17 cellular contexts compared by ENCODE assay signal in the genomic region with DNA sequence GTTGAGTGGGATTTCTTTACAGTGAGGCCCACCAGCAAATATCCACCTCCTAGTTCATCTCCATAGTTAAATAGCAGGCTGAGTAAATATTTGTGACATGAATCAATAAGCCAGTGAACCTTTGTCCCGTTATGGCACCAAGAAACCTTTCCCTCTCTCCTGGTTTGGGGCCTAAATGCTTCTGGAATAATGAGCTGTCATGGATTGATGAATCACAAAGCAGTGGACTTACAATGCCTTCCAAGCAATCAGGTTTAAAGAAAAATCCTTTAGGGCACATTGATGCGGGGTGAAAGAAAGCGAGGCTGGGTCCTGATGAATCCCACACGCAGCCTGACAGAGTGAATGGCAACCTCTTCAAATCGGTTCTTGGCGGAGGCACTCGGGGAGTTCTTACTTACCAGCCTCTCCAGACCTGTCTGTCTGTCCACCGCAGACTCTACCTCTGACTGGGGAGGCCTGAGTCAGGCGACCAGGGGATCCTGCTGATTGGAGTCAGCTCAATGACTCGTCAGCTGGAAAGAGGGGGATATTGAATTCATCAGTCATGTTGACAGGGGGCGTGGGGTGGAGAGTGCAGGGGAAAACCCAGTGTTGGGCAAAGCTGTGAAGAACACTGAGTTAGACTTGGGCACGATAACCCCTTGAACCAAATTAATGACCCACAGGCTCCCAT.
DNase-seq lines count a peak whose midpoint lies in the region; ATAC-seq and TF ChIP-seq lines count a peak whose summit lies in the region.
"Had no signal": no experiment of that assay in that cellular context is flagged by ENCODE, and none has a peak within 500 bp of the region (broad histone marks: within the 10 kb centered on the region; RNA-seq: fewer than 3 reads in every experiment).

No MANE protein-coding gene starts in this region.

- H2BK120ac ChIP-seq in mesendoderm (ENCODE audit: low read depth, low read length), result no peak overlapping the region

- no peak overlapping the region for H2BK5ac ChIP-seq in mesendoderm (ENCODE audit: low read length)

- H3K9ac ChIP-seq in mesendoderm (ENCODE audit: low read length), result no peak overlapping the region

- intact Hi-C loops in Calu3 (cut with micrococcal nuclease; ENCODE audit: unreplicated experiment), result loop anchor here (2.0 to 5.0 kb wide), 4 partner anchors 47 to 247 kb away; partner anchors contain the start of gene PLPP3

- no peak overlapping the region for H3K4me2 ChIP-seq in mesendoderm (ENCODE audit: low read length)

- no peak overlapping the region for H3K18ac ChIP-seq in mesendoderm (ENCODE audit: low read length)

- WGBS in mesendoderm (ENCODE audit: extremely low coverage, insufficient coverage, low lambda C conversion rate), result no CpG with 5 or more reads among the region's 12 CpGs

- H3K4me3 ChIP-seq in mesendoderm (ENCODE audit: low read length), result no peak overlapping the region
- H3K4me3 ChIP-seq: coronary artery, HAP-1, sigmoid colon had no signal

- H3K36me3 ChIP-seq in mesendoderm (ENCODE audit: control insufficient read depth, insufficient read depth, low read length), result no peaks in the 10 kb centered on the region
- H3K36me3 ChIP-seq: HAP-1, sigmoid colon had no signal

- TSS peak; percentile 90 for BruUV-seq in Calu3 (replicated peaks; lab: Mats Ljungman, UMichigan)

- H3K9me3 Mint-ChIP-seq in Calu3 (ENCODE audit: low read depth, unreplicated experiment) (no peaks in the 10 kb centered on the region), brain (peaks cover 0 to 7% (median 0%) of the 10 kb centered on the region in 5 experiments)

- H4K8ac ChIP-seq in mesendoderm (ENCODE audit: low read depth, low read length), result no peak overlapping the region

- CTCF ChIA-PET in Calu3 (lab: Charles Lee) (interaction anchor here (0.5 to 1.0 kb wide), 2 partner anchors 12 to 1052 kb away, joined by 3 read pairs; no protein-coding TSS in a partner anchor), HEK293T (lab: Yijun Ruan, JAX) (no interaction called here)

- no peak overlapping the region for H3K23ac ChIP-seq in mesendoderm (ENCODE audit: low read length)

- H3K4me1 Mint-ChIP-seq in Calu3 (ENCODE audit: low read depth, unreplicated experiment) (peaks cover 39% of the 10 kb centered on the region), brain (peaks cover 24% of the 10 kb centered on the region)

- peak overlapping the region; percentile 94 for H3K27ac Mint-ChIP-seq in Calu3 (ENCODE audit: unreplicated experiment)
- peak overlapping the region in 4 of 5 experiments; percentile 46 to 85 (median 68) for H3K27ac Mint-ChIP-seq in brain
- H3K27ac Mint-ChIP-seq: activated CD8-positive, alpha-beta memory T cell treated with anti-CD3 and anti-CD28 coated beads, Interleukin-2, amount 10 ng/mL, durations not matched to agents 7 days and 5 days; activated naive CD8-positive, alpha-beta T cell treated with anti-CD3 and anti-CD28 coated beads, Interleukin-2, amount 10 ng/mL, durations not matched to agents 7 days and 5 days had no signal

- no peaks in the 10 kb centered on the region for H3K79me1 ChIP-seq in mesendoderm (ENCODE audit: low read length)

- H3K56ac ChIP-seq in mesendoderm (ENCODE audit: low read length), result no peak overlapping the region

- no peaks in the 10 kb centered on the region for H3K27me3 ChIP-seq in mesendoderm (ENCODE audit: insufficient read depth, low read length, poor library complexity)
- H3K27me3 ChIP-seq: sigmoid colon had no signal

- no peaks in the 10 kb centered on the region for H3K79me2 ChIP-seq in mesendoderm (ENCODE audit: control insufficient read depth, insufficient read depth, low read length)

- H2BK15ac ChIP-seq in mesendoderm (replicated peaks; ENCODE audit: low read depth), result no peak overlapping the region

- peak; percentile 55 for DNase-seq in Calu3
- DNase-seq in HuH-7.5 (ENCODE audit: low spot score), result peak; percentile 13
- peak; percentile 4 for DNase-seq in mesendoderm
- DNase-seq in HEK293T (ENCODE audit: extremely low spot score), result no peak
- DNase-seq: activated CD8-positive, alpha-beta memory T cell treated with anti-CD3 and anti-CD28 coated beads, Interleukin-2, amount 10 ng/mL, durations not matched to agents 7 days and 5 days; activated naive CD8-positive, alpha-beta T cell treated with anti-CD3 and anti-CD28 coated beads, Interleukin-2, amount 10 ng/mL, durations not matched to agents 7 days and 5 days; DND-41; NCI-H526; Right ventricle myocardium superior; sigmoid colon; stimulated activated naive CD4-positive, alpha-beta T cell had no signal

- no peak overlapping the region for H2AK5ac ChIP-seq in mesendoderm (ENCODE audit: low read length)

- no peaks in the 10 kb centered on the region for H3K4me1 ChIP-seq in mesendoderm (ENCODE audit: control insufficient read depth, low read depth, low read length)
- H3K4me1 ChIP-seq: HAP-1, sigmoid colon had no signal

- POLR2A ChIA-PET in HEK293T (lab: Yijun Ruan, JAX), result no interaction called here

- H3K27me3 Mint-ChIP-seq in Calu3 (ENCODE audit: unreplicated experiment), result no peaks in the 10 kb centered on the region
- H3K27me3 Mint-ChIP-seq in brain, result no peaks in the 10 kb centered on the region
- H3K27me3 Mint-ChIP-seq: activated CD8-positive, alpha-beta memory T cell treated with anti-CD3 and anti-CD28 coated beads, Interleukin-2, amount 10 ng/mL, durations not matched to agents 7 days and 5 days; activated naive CD8-positive, alpha-beta T cell treated with anti-CD3 and anti-CD28 coated beads, Interleukin-2, amount 10 ng/mL, durations not matched to agents 7 days and 5 days had no signal

- H4K5ac ChIP-seq in mesendoderm (ENCODE audit: low read length), result no peak overlapping the region

- no peak for TF ChIP-seq CTCF in Calu3 (IDR thresholded peaks at IDR 0.05; ENCODE audit: unreplicated experiment)
- no peak for TF ChIP-seq CTCF in brain (conservative IDR thresholded peaks at IDR 0.05)

- ATAC-seq in GM18511 (IDR thresholded peaks at IDR 0.05; ENCODE audit: unreplicated experiment) (no peak), GM18868 (IDR thresholded peaks at IDR 0.05; ENCODE audit: unreplicated experiment) (no peak), GM19324 (IDR thresholded peaks at IDR 0.05; ENCODE audit: low FRiP score, unreplicated experiment) (no peak)
- ATAC-seq: activated CD8-positive, alpha-beta memory T cell treated with anti-CD3 and anti-CD28 coated beads, Interleukin-2, amount 10 ng/mL, durations not matched to agents 7 days and 5 days had no signal

- H3K4me3 Mint-ChIP-seq in Calu3 (ENCODE audit: low read depth, unreplicated experiment), result peak overlapping the region; percentile 64
- peak overlapping the region in 1 of 5 experiments; percentile 51 for H3K4me3 Mint-ChIP-seq in brain
- H3K4me3 Mint-ChIP-seq: activated CD8-positive, alpha-beta memory T cell treated with anti-CD3 and anti-CD28 coated beads, Interleukin-2, amount 10 ng/mL, durations not matched to agents 7 days and 5 days; activated naive CD8-positive, alpha-beta T cell treated with anti-CD3 and anti-CD28 coated beads, Interleukin-2, amount 10 ng/mL, durations not matched to agents 7 days and 5 days had no signal

- no peak overlapping the region for H3K27ac ChIP-seq in mesendoderm (ENCODE audit: low read depth, low read length)
- H3K27ac ChIP-seq: coronary artery, sigmoid colon had no signal

- H3K36me3 Mint-ChIP-seq in Calu3 (ENCODE audit: insufficient read depth, unreplicated experiment), result no peaks in the 10 kb centered on the region
- H3K36me3 Mint-ChIP-seq in brain, result no peaks in the 10 kb centered on the region
- H3K36me3 Mint-ChIP-seq: activated CD8-positive, alpha-beta memory T cell treated with anti-CD3 and anti-CD28 coated beads, Interleukin-2, amount 10 ng/mL, durations not matched to agents 7 days and 5 days; activated naive CD8-positive, alpha-beta T cell treated with anti-CD3 and anti-CD28 coated beads, Interleukin-2, amount 10 ng/mL, durations not matched to agents 7 days and 5 days had no signal

- H3K4ac ChIP-seq in mesendoderm (ENCODE audit: low read depth, low read length), result no peak overlapping the region

TF ChIP-seq in HEK293T, 16 proteins besides CTCF, POLR2A, EP300 and RAD21:
- no peak for TF ChIP-seq FOXA1 (IDR thresholded peaks at IDR 0.05)
- no peak for TF ChIP-seq FOXK2 (IDR thresholded peaks at IDR 0.05)
- no peak for TF ChIP-seq ARNT (IDR thresholded peaks at IDR 0.05)
- TF ChIP-seq ZNF384 (IDR thresholded peaks at IDR 0.05), result no peak
- no peak for TF ChIP-seq ELF4 (IDR thresholded peaks at IDR 0.05)
- no peak for TF ChIP-seq LEF1 (IDR thresholded peaks at IDR 0.05; ENCODE audit: borderline replicate concordance)
- TF ChIP-seq HDGF (IDR thresholded peaks at IDR 0.05; ENCODE audit: borderline replicate concordance), result no peak
- TF ChIP-seq SP1 (IDR thresholded peaks at IDR 0.05), result no peak
- TF ChIP-seq FOXM1 (IDR thresholded peaks at IDR 0.05; ENCODE audit: borderline replicate concordance), result no peak
- TF ChIP-seq L3MBTL2 (conservative IDR thresholded peaks at IDR 0.05), result no peak
- no peak for TF ChIP-seq BHLHE40 (IDR thresholded peaks at IDR 0.05; ENCODE audit: borderline replicate concordance)
- no peak for TF ChIP-seq CTBP1 (IDR thresholded peaks at IDR 0.05; ENCODE audit: borderline replicate concordance)
- TF ChIP-seq NFRKB (IDR thresholded peaks at IDR 0.05), result no peak
- TF ChIP-seq SUZ12 (IDR thresholded peaks at IDR 0.05), result no peak
- TF ChIP-seq TARDBP (IDR thresholded peaks at IDR 0.05), result no peak
- no peak for TF ChIP-seq PKNOX1 (IDR thresholded peaks at IDR 0.05)
